Comparison of ENCODE assay signal across 1 cellular context in the genomic region with DNA sequence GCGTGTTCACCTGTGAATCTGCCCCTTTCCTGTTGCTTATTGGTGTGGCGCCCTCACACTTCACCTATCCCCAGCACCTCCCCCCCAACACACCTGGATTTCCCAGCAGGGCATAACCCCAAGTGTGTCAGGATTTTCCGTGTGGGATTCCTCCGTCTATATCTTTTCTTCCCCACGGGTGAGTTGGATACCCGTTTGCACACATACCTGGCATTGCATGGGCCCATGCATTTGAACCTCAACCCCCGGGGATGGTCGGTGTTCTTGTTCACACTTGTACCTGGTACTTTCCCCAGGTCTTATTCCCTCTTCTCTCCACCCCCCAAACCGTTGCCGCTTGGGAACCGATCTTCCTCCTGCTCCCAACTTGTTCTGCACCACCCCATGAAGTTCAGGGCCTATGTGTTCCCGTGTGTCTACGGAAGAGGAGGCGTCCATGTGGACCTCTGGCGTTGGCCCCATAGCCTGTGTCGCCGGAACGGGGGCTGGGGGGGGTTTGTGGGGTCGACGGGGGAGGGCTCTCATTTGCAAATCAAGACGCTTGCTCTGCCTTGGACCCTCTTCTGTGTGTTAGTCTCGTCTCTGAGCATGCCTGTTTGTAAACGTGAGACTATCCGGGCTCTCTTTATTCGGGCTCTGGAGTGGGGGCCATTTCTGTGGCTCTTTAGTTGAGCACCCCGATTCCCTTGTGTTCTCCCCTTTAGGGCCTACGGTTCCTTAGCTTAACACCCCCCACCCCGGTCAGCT.
A peak's percentile ranks its signal among the peaks of the same experiment; 100 is the strongest.
TF ChIP-seq lines count a peak whose summit lies in the region.

No MANE protein-coding gene starts in this region.

TF ChIP-seq in GM12878, 131 proteins besides CTCF, POLR2A, EP300 and RAD21:
- TF ChIP-seq, protein P1, sequence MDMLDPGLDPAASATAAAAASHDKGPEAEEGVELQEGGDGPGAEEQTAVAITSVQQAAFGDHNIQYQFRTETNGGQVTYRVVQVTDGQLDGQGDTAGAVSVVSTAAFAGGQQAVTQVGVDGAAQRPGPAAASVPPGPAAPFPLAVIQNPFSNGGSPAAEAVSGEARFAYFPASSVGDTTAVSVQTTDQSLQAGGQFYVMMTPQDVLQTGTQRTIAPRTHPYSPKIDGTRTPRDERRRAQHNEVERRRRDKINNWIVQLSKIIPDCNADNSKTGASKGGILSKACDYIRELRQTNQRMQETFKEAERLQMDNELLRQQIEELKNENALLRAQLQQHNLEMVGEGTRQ (IDR thresholded peaks at IDR 0.05; ENCODE audit: borderline replicate concordance, low read depth, low read length) = no peak
- no peak for TF ChIP-seq RCOR1 (conservative IDR thresholded peaks at IDR 0.05; ENCODE audit: low read depth, low read length)
- TF ChIP-seq MXI1 (IDR thresholded peaks at IDR 0.05; ENCODE audit: low read depth, low read length) = 0 out of 2 replicates have a peak, but pooled peaks have one; percentile 9
- TF ChIP-seq POLR2AphosphoS5 (IDR thresholded peaks at IDR 0.05; ENCODE audit: low read length) = peak; percentile 10; the same call in 1 of the 2 replicates
- TF ChIP-seq MEF2A (IDR thresholded peaks at IDR 0.05; ENCODE audit: insufficient read depth, low read depth, low read length) = no peak
